In the genomic region with DNA sequence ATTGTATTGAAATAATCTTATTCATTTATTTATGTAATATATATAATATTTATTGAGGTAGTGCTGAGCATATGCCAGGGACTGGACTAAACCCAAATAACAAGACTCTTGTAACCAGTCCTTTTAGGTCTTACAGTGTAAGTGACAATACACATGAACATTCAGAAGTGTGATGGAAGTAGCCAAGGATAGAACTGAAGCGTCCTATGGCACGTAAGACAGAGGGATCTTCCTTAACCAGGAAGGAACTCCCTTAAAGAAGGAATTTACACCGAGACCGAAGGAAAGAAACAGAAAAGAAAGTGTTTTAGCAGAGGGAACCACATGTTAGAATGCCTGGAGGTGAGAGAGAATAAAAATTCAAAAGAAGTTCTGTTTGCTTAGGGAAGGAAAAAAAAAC, we compare ENCODE assay signal across 14 cellular contexts. TPM values are rescaled to one million over a fixed set of nuclear protein-coding genes. Genes with fewer than 3 reads are reported as not detected.
DNase-seq lines count a peak whose midpoint lies in the region; TF ChIP-seq lines count a peak whose summit lies in the region.
"Had no signal": no experiment of that assay in that cellular context is flagged by ENCODE, and none has a peak within 500 bp of the region (broad histone marks: within the 10 kb centered on the region; RNA-seq: fewer than 3 reads in every experiment).

No MANE protein-coding gene starts in this region.

- DNase-seq in HFFc6: no peak
- peak; percentile 21 for DNase-seq in astrocyte of the hippocampus (ENCODE audit: low read depth, low spot score)
- peak; percentile 33 for DNase-seq in iris pigment epithelial cell (ENCODE audit: low read depth)
- no peak for DNase-seq in stomach
- DNase-seq in substantia nigra (lab: John Stamatoyannopoulos, UW): no peak
- no peak for DNase-seq in RWPE1 (ENCODE audit: low spot score)
- DNase-seq in KG1 (lab: John Stamatoyannopoulos, UW): no peak
- DNase-seq in HUDEP-2 (lab: John Stamatoyannopoulos, UW; ENCODE audit: unreplicated experiment in 76 of 76): no peak
- DNase-seq: CD8-positive, alpha-beta T cell; NCI-H510A treated with DMSO at 0.1 percent for 48 hours; occipital lobe; SHP77 treated with DMSO at 0.1 percent for 48 hours; stimulated activated naive CD8-positive, alpha-beta T cell treated with anti-CD3 and anti-CD28 coated beads, Interleukin-15, Interleukin-2, amounts not matched to agents 100 U/mL and 50 U/mL, for 24 hours had no signal

- peaks cover 3% of the 10 kb centered on the region; the same call in 1 of the 2 replicates for H3K9me3 Mint-ChIP-seq in HFFc6
- H3K9me3 Mint-ChIP-seq: CD8-positive, alpha-beta T cell had no signal

- H3K27me3 ChIP-seq in stomach: no peaks in the 10 kb centered on the region

- intact Hi-C loops in stomach (cut with DNase I; ENCODE audit: low total_unique reads): no loop called here

- peaks cover 17% of the 10 kb centered on the region for H3K36me3 Mint-ChIP-seq in HFFc6 (ENCODE audit: low read depth)
- H3K36me3 Mint-ChIP-seq: CD8-positive, alpha-beta T cell had no signal

- H3K4me1 Mint-ChIP-seq in HFFc6 (ENCODE audit: low read depth): peaks cover 40% of the 10 kb centered on the region

- H3K4me3 Mint-ChIP-seq in HFFc6: peak overlapping the region; percentile 85
- H3K4me3 Mint-ChIP-seq: CD8-positive, alpha-beta T cell; WTC11 had no signal

- TF ChIP-seq EP300 in stomach (IDR thresholded peaks at IDR 0.05): no peak

- H3K4me1 ChIP-seq in stomach: peaks cover 5 to 19% (median 12%) of the 10 kb centered on the region in 4 donors

- TF ChIP-seq POLR2A in stomach (IDR thresholded peaks at IDR 0.05): no peak

- H3K27ac ChIP-seq in stomach: peak overlapping the region in 3 of 5 donors; percentile 20 to 63 (median 54)
- no peak overlapping the region for H3K27ac ChIP-seq in substantia nigra (ENCODE audit: low read depth, low read length, poor library complexity, severe bottlenecking)
- H3K27ac ChIP-seq in RWPE1: no peak overlapping the region

- H3K27me3 Mint-ChIP-seq in HFFc6 (ENCODE audit: insufficient read depth): no peaks in the 10 kb centered on the region

- no peaks in the 10 kb centered on the region for H3K36me3 ChIP-seq in stomach

- 47 to 78% (median 65%) methylated on average over 4 of the region's 4 CpGs for whole genome bisulfite sequencing in stomach, 5 donors

- CTCF ChIA-PET in RWPE1 (lab: Yijun Ruan, JAX): no interaction called here

- peak overlapping the region; percentile 96 for H3K27ac Mint-ChIP-seq in HFFc6
- H3K27ac Mint-ChIP-seq: CD8-positive, alpha-beta T cell; WTC11 had no signal

- no peak overlapping the region for H3K4me3 ChIP-seq in stomach

- TF ChIP-seq CTCF in HFFc6 (IDR thresholded peaks at IDR 0.05): no peak
- no peak for TF ChIP-seq CTCF in stomach (IDR thresholded peaks at IDR 0.05)
- TF ChIP-seq CTCF in RWPE1 (conservative IDR thresholded peaks at IDR 0.05; ENCODE audit: low read depth): no peak

- POLR2A ChIA-PET in RWPE1 (lab: Yijun Ruan, JAX; ENCODE audit: low non-redundant PET): no interaction called here

- H3K9me3 ChIP-seq in stomach: no peaks in the 10 kb centered on the region

RNA-seq across cellular contexts. Expression of a gene that starts 23.6 kb away (rescaled TPM):
- total RNA-seq in HFFc6 (2021; fragmentation: NEBNext Ultra II Directional; extraction: Animal tissue kit (Norgen Biotek cat#: 25700)): under 1 TPM; 0.61 to 0.85 (median 0.79) TPM
- 1 to 10 TPM in 2 of 5 donors, not detected in 3; 4.9 to 7.0 TPM for total RNA-seq in stomach
- polyA plus RNA-seq in stomach: 10 to 100 TPM in 1 of 3 donors, 1 to 10 TPM in 1, under 1 TPM in 1; 0.62 to 15.6 (median 1.1) TPM
- total RNA-seq: CD8-positive, alpha-beta T cell had no signal

RNA-seq across cellular contexts. Expression of a gene that starts 42.1 kb away (rescaled TPM):
- under 1 TPM in 2 of 6 experiments, not detected in 4; 0.05 to 0.07 TPM for total RNA-seq in HFFc6 (2021; fragmentation: NEBNext Ultra II Directional; extraction: Animal tissue kit (Norgen Biotek cat#: 25700))
- total RNA-seq in stomach: under 1 TPM in 1 of 5 donors, not detected in 4; 0.29 TPM
- polyA plus RNA-seq in stomach: under 1 TPM in 1 of 3 donors, not detected in 2; 0.10 TPM
- total RNA-seq: CD8-positive, alpha-beta T cell; WTC11 had no signal

Comparison
In these comparisons a context has a peak if more than half of its experiments do, and no peak if none do; other contexts are left out.
1. DNase-seq: peak in astrocyte of the hippocampus (single experiment) and iris pigment epithelial cell (single experiment); none in HFFc6 (single experiment), stomach (single experiment), substantia nigra (0 of 49), RWPE1 (single experiment), KG1 (single experiment) and HUDEP-2 (0 of 76).
2. H3K27ac ChIP-seq: peak in stomach (3 of 5); none in substantia nigra (single experiment) and RWPE1 (single experiment).